In genomic region chr1:226309398-226310122, GRCh38 we compare ENCODE assay signal across 8 cellular contexts. TPM values are rescaled to one million over a fixed set of nuclear protein-coding genes. Genes with fewer than 3 reads are reported as not detected.
DNase-seq lines count a peak whose midpoint lies in the region; ATAC-seq and TF ChIP-seq lines count a peak whose summit lies in the region.

No MANE protein-coding gene starts in this region.

- H3K4me3 ChIP-seq in heart left ventricle: peak overlapping the region; percentile 74 to 100 (median 96)
- H3K4me3 ChIP-seq in trophoblast cell (ENCODE audit: low read depth, low read length): peak overlapping the region; percentile 70

- peak overlapping the region; percentile 41 for H3K18ac ChIP-seq in trophoblast cell (ENCODE audit: low read length)

- TF ChIP-seq CTCF in heart left ventricle (IDR thresholded peaks at IDR 0.05): peak in 7 of 12 donors; percentile 18 to 33 (median 30)

- H2BK12ac ChIP-seq in trophoblast cell (ENCODE audit: low read length): peak overlapping the region; percentile 91

- H3K4me1 ChIP-seq in heart left ventricle: peaks cover 0 to 35% (median 11%) of the 10 kb centered on the region in 12 donors
- peaks cover 5 to 6% of the 10 kb centered on the region in 2 experiments for H3K4me1 ChIP-seq in trophoblast cell (ENCODE audit: control insufficient read depth in 1 of 2, insufficient read depth in 2 of 2, low read length in 2 of 2)

- ATAC-seq in GM21381 (IDR thresholded peaks at IDR 0.05; ENCODE audit: unreplicated experiment) (peak; percentile 19), heart left ventricle (peak in 2 of 4 donors; percentile 28 to 29), GM21515 (IDR thresholded peaks at IDR 0.05; ENCODE audit: unreplicated experiment) (no peak)

- peak overlapping the region; percentile 90 for H2AFZ ChIP-seq in trophoblast cell (ENCODE audit: insufficient read depth, low read length, poor library complexity)

- no peaks in the 10 kb centered on the region for H3K36me3 Mint-ChIP-seq in activated T-helper 2 cell treated with anti-CD3 and anti-CD28 coated beads, Interferon-gamma antibody, Interleukin-2, Interleukin-4, amounts not matched to agents 10 μg/mL and 5 μg/mL and 100 μg/mL, durations not matched to agents 14 hours and 24 hours and 36 hours (ENCODE audit: low read depth)

- H3K23ac ChIP-seq in trophoblast cell (ENCODE audit: low read length): no peak overlapping the region

- no peaks in the 10 kb centered on the region for H3K36me3 ChIP-seq in heart left ventricle
- H3K36me3 ChIP-seq in trophoblast cell (ENCODE audit: control insufficient read depth in 1 of 2, insufficient read depth in 2 of 2, low read length in 2 of 2): no peaks in the 10 kb centered on the region

- peak overlapping the region; percentile 31 for H2AK5ac ChIP-seq in trophoblast cell (ENCODE audit: low read length)

- H3K4ac ChIP-seq in trophoblast cell (ENCODE audit: low read depth, low read length): peak overlapping the region; percentile 41

- H3K4me1 Mint-ChIP-seq in activated T-helper 2 cell treated with anti-CD3 and anti-CD28 coated beads, Interferon-gamma antibody, Interleukin-2, Interleukin-4, amounts not matched to agents 10 μg/mL and 5 μg/mL and 100 μg/mL, durations not matched to agents 14 hours and 24 hours and 36 hours (ENCODE audit: low read depth): peaks cover 28% of the 10 kb centered on the region

- DNase-seq in DMS153 treated with DMSO at 0.1 percent for 48 hours (lab: John Stamatoyannopoulos, UW; ENCODE audit: unreplicated experiment) (peak; percentile 22), DMS153 (lab: John Stamatoyannopoulos, UW) (no peak), LHCN-M2 (ENCODE audit: low read depth) (peak; percentile 59), heart left ventricle (peak in 3 of 5 donors; percentile 17 to 43 (median 23)), trophoblast cell (peak in 1 of 2 donors; percentile 29)
- no peak for DNase-seq in activated T-helper 2 cell treated with anti-CD3 and anti-CD28 coated beads, Interferon-gamma antibody, Interleukin-2, Interleukin-4, amounts not matched to agents 10 μg/mL and 5 μg/mL and 100 μg/mL, durations not matched to agents 14 hours and 24 hours and 36 hours (ENCODE audit: low spot score)

- peak overlapping the region; percentile 58 for H4K8ac ChIP-seq in trophoblast cell (ENCODE audit: low read depth, low read length)

- H2BK5ac ChIP-seq in trophoblast cell (ENCODE audit: low read depth, low read length, poor library complexity): peak overlapping the region; percentile 96

- WGBS in heart left ventricle, 4 donors: 3 to 8% (median 4%) methylated on average over 23 to 59 of the region's 59 CpGs
- no CpG with 5 or more reads among the region's 59 CpGs for WGBS in trophoblast cell (ENCODE audit: extremely low coverage, insufficient coverage, insufficient read length)

- peak overlapping the region; percentile 7 for H4K12ac ChIP-seq in trophoblast cell (ENCODE audit: low read depth, low read length)

- peak overlapping the region; percentile 86 for H3K9ac ChIP-seq in trophoblast cell (ENCODE audit: low read length)

- peaks cover 18% of the 10 kb centered on the region for H3K79me1 ChIP-seq in trophoblast cell (ENCODE audit: low read length)

- peaks cover 14% of the 10 kb centered on the region for H3K79me2 ChIP-seq in trophoblast cell (ENCODE audit: control insufficient read depth, insufficient read depth, low read length, poor library complexity)

- H3K27ac ChIP-seq in heart left ventricle (peak overlapping the region; percentile 47 to 98 (median 89)), trophoblast cell (ENCODE audit: low read depth, low read length) (peak overlapping the region; percentile 95)

- H3K9me3 ChIP-seq in heart left ventricle (no peaks in the 10 kb centered on the region), trophoblast cell (ENCODE audit: insufficient read depth, low read depth, low read length) (no peaks in the 10 kb centered on the region)

- peak overlapping the region; percentile 34 for H2BK120ac ChIP-seq in trophoblast cell (ENCODE audit: insufficient read depth, low read length, poor library complexity)

- no peak for TF ChIP-seq POLR2A in heart left ventricle (IDR thresholded peaks at IDR 0.05)

- peak overlapping the region; percentile 55 for H3K27ac Mint-ChIP-seq in activated T-helper 2 cell treated with anti-CD3 and anti-CD28 coated beads, Interferon-gamma antibody, Interleukin-2, Interleukin-4, amounts not matched to agents 10 μg/mL and 5 μg/mL and 100 μg/mL, durations not matched to agents 14 hours and 24 hours and 36 hours

- peak overlapping the region; percentile 75 for H4K91ac ChIP-seq in trophoblast cell (ENCODE audit: low read depth, low read length)

- peak overlapping the region; percentile 97 for H3K14ac ChIP-seq in trophoblast cell (ENCODE audit: low read length)

- peaks cover 5% of the 10 kb centered on the region for H3K9me3 Mint-ChIP-seq in activated T-helper 2 cell treated with anti-CD3 and anti-CD28 coated beads, Interferon-gamma antibody, Interleukin-2, Interleukin-4, amounts not matched to agents 10 μg/mL and 5 μg/mL and 100 μg/mL, durations not matched to agents 14 hours and 24 hours and 36 hours

- H3K27me3 ChIP-seq in heart left ventricle (no peaks in the 10 kb centered on the region), trophoblast cell (ENCODE audit: insufficient read depth, low read length) (no peaks in the 10 kb centered on the region)

- peak overlapping the region; percentile 91 for H3K4me2 ChIP-seq in trophoblast cell (ENCODE audit: low read length)

- intact Hi-C loops in activated T-helper 2 cell treated with anti-CD3 and anti-CD28 coated beads, Interferon-gamma antibody, Interleukin-2, Interleukin-4, amounts not matched to agents 10 μg/mL and 5 μg/mL and 100 μg/mL, durations not matched to agents 14 hours and 24 hours and 36 hours (cut with micrococcal nuclease): loop anchor here (2.0 to 10.0 kb wide), 4 partner anchors 23 to 245 kb away; partner anchors contain the start of genes ACBD3, H3-3A and PARP1
- intact Hi-C loops in heart left ventricle (cut with DNase I): loop anchor here in 1 of 10 donors (5.0 kb wide), 2 partner anchors 43 to 98 kb away; partner anchors contain the start of gene PARP1

- H3K4me3 Mint-ChIP-seq in activated T-helper 2 cell treated with anti-CD3 and anti-CD28 coated beads, Interferon-gamma antibody, Interleukin-2, Interleukin-4, amounts not matched to agents 10 μg/mL and 5 μg/mL and 100 μg/mL, durations not matched to agents 14 hours and 24 hours and 36 hours (ENCODE audit: low read depth): peak overlapping the region; percentile 77

- peaks cover 26% of the 10 kb centered on the region for H3K27me3 Mint-ChIP-seq in activated T-helper 2 cell treated with anti-CD3 and anti-CD28 coated beads, Interferon-gamma antibody, Interleukin-2, Interleukin-4, amounts not matched to agents 10 μg/mL and 5 μg/mL and 100 μg/mL, durations not matched to agents 14 hours and 24 hours and 36 hours (ENCODE audit: low read depth)

RNA-seq across cellular contexts. Expression of gene LIN9, which starts 0.6 kb away (rescaled TPM):
- total RNA-seq in LHCN-M2 (2014; rRNA removed) (12.3 and 12.7 TPM in 2 replicates), heart left ventricle (10 to 100 TPM; 10.9 to 21.0 (median 18.0) TPM)
- 1.7 TPM for polyA plus RNA-seq in LHCN-M2 (2012)
- total RNA-seq in activated T-helper 2 cell treated with anti-CD3 and anti-CD28 coated beads, Interferon-gamma antibody, Interleukin-2, Interleukin-4, amounts not matched to agents 10 μg/mL and 5 μg/mL and 100 μg/mL, durations not matched to agents 14 hours and 24 hours and 36 hours: 9.7 and 12.7 TPM in 2 replicates
- polyA plus RNA-seq in heart left ventricle: 10 to 100 TPM; 11.1 to 11.7 TPM
- polyA plus RNA-seq in trophoblast cell (2013): 11.3 and 11.4 TPM in 2 replicates

Comparison
In these comparisons a context has a peak if more than half of its experiments do, and no peak if none do; other contexts are left out.
1. DNase-seq: peak in DMS153 treated with DMSO at 0.1 percent for 48 hours (single experiment), LHCN-M2 (single experiment) and heart left ventricle (3 of 5); none in DMS153 (single experiment) and activated T-helper 2 cell treated with anti-CD3 and anti-CD28 coated beads, Interferon-gamma antibody, Interleukin-2, Interleukin-4, amounts not matched to agents 10 μg/mL and 5 μg/mL and 100 μg/mL, durations not matched to agents 14 hours and 24 hours and 36 hours (single experiment).